ENCODE assay signal across 22 cellular contexts in the genomic region with DNA sequence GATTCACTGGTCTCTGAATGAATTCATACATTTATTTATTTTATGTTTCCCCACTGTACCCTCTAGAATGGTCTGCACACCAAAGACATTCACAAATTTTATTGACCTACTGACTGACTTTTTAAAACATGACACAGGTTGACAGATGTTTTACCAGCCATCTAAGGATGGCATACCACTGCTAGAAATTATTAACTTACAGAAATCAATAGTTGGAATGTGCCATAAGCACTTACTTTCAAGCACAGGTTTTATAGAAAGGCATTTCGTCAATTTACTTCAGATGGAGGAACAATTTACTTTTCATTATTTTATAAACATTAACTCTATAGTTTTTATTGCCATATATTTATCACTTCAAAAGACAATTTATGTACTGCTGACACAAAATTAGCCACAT.
"Had no signal": no experiment of that assay in that cellular context is flagged by ENCODE, and none has a peak within 500 bp of the region (broad histone marks: within the 10 kb centered on the region; RNA-seq: fewer than 3 reads in every experiment).

No MANE protein-coding gene starts in this region.

- H3K9me3 ChIP-seq: SJSA1 had no signal

- H3K4me1 ChIP-seq: SJSA1 had no signal

- DNase-seq: KBM-7, MV-4-11, NCI-H1048, NCI-H1105, NCI-H1417, NCI-H146, NCI-H1694 treated with DMSO at 0.1 percent for 48 hours, NCI-H1930, NCI-H2081, NCI-H2107, NCI-H2227 treated with DMSO at 0.1 percent for 48 hours, NCI-H524, NCI-H526 treated with DMSO at 0.1 percent for 48 hours, NCI-H774, Right ventricle myocardium superior, RPMI8226, SIG-M5 had no signal

- H3K4me3 ChIP-seq: SJSA1, SK-N-MC had no signal

- H3K27me3 ChIP-seq: SJSA1 had no signal

- H3K36me3 ChIP-seq: SJSA1 had no signal

- FAIRE-seq: HTR-8/SVneo, RCC 7860 had no signal

- H3K27ac ChIP-seq: HL-60, SJSA1, SK-N-MC had no signal
